8 cellular contexts compared by ENCODE assay signal in genomic region chr10:11515596-11516418, GRCh38.
DNase-seq lines count a peak whose midpoint lies in the region; ATAC-seq and TF ChIP-seq lines count a peak whose summit lies in the region.

No MANE protein-coding gene starts in this region.

- H3K4me3 ChIP-seq in BE2C (ENCODE audit: low read depth, low read length) (no peak overlapping the region), fibroblast of pulmonary artery (replicated peaks; ENCODE audit: low read depth, low read length) (no peak overlapping the region)

- TF ChIP-seq CTCF in BE2C (IDR thresholded peaks at IDR 0.05; ENCODE audit: low read depth, low read length) = peak; percentile 82
- peak; percentile 84 for TF ChIP-seq CTCF in GM13977 (IDR thresholded peaks at IDR 0.05; ENCODE audit: extremely low read depth, insufficient read depth, missing control alignments)
- peak; percentile 97 for TF ChIP-seq CTCF in fibroblast of pulmonary artery (IDR thresholded peaks at IDR 0.05; ENCODE audit: low read length, missing control alignments)
- TF ChIP-seq CTCF in omental fat pad (IDR thresholded peaks at IDR 0.05) = peak in 2 of 3 donors; percentile 22 to 57

- peak; percentile 15 for DNase-seq in BE2C
- DNase-seq in GM13977 (ENCODE audit: low spot score) = peak; percentile 36
- DNase-seq in NCI-H2196 (lab: John Stamatoyannopoulos, UW; ENCODE audit: unreplicated experiment) = peak; percentile 31
- peak; percentile 44 for DNase-seq in activated CD8-positive, alpha-beta memory T cell treated with anti-CD3 and anti-CD28 coated beads, Interleukin-2, amount 50 U/mL, for 4 hours
- peak; percentile 83 for DNase-seq in fibroblast of pulmonary artery (ENCODE audit: low read depth)
- DNase-seq in omental fat pad (ENCODE audit: low spot score) = no peak
- DNase-seq in ureter (ENCODE audit: low spot score) = no peak

- in situ Hi-C loops in GM13977 (cut with MboI; ENCODE audit: low pct_unique_long_range_greater_than_20kb, low sequenced_read_pairs, unreplicated experiment) = loop anchor here (5.0 kb wide), 1 partner anchor 206 kb away; no protein-coding TSS in a partner anchor

- no peaks in the 10 kb centered on the region for H3K36me3 ChIP-seq in BE2C

- no peaks in the 10 kb centered on the region for H3K27me3 ChIP-seq in BE2C

- H3K9me3 ChIP-seq in BE2C = no peaks in the 10 kb centered on the region

- H3K4me1 ChIP-seq in BE2C = no peaks in the 10 kb centered on the region

- ATAC-seq in HG02884 (IDR thresholded peaks at IDR 0.05; ENCODE audit: unreplicated experiment) = peak; percentile 13
- ATAC-seq in omental fat pad (ENCODE audit: low FRiP score) = peak; percentile 75

Comparison
In these comparisons a context has a peak if more than half of its experiments do, and no peak if none do; other contexts are left out.
1. DNase-seq: peak in BE2C (single experiment), GM13977 (single experiment), NCI-H2196 (single experiment), activated CD8-positive, alpha-beta memory T cell treated with anti-CD3 and anti-CD28 coated beads, Interleukin-2, amount 50 U/mL, for 4 hours (single experiment) and fibroblast of pulmonary artery (single experiment); none in omental fat pad (single experiment) and ureter (single experiment).
2. CTCF ChIP-seq: peak in every context shown above with its lines; median percentile 97 in fibroblast of pulmonary artery; 84 in GM13977; 82 in BE2C; 40 in omental fat pad.